2 cellular contexts compared by ENCODE assay signal in the genomic region with DNA sequence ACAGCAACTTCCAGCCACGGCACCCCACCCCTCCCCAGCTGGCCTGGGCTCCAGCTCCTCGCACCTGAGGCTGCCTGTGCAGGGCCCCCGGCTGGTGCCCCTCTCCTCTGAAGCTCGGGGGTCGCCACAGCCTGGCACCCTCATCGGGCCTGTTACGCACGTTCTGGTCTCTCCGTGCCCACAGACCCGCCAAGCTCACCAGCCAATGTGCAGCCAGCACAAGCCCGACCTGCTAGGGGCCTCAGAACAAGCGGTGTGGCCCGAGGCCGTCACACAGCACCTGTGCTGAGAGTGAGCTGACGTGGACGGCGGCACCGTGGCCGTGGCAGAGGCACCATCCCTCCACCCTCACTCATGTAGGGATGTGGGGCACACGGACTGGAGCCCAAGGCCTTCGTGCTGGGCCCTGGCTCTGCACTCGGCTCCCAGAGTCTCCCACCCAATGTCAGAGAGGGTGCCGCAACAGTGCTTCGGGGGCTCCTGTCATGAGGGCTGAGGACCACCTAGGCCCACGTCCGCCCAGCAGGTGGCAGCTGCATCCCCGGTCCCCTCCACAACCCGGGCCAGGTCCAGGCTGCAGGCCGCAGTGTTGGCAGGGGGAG.
A peak's percentile ranks its signal among the peaks of the same experiment; 100 is the strongest.
TF ChIP-seq lines count a peak whose summit lies in the region.

No MANE protein-coding gene starts in this region.

TF ChIP-seq in HepG2, 621 proteins besides CTCF, POLR2A, EP300 and RAD21:
- no peak for TF ChIP-seq ZKSCAN1 (IDR thresholded peaks at IDR 0.05; ENCODE audit: low read length)
- no peak for TF ChIP-seq GABPA (IDR thresholded peaks at IDR 0.05; ENCODE audit: low read depth, low read length)
- no peak for TF ChIP-seq GABPA (CRISPR knock-in tag; IDR thresholded peaks at IDR 0.05; ENCODE audit: low read depth)
- no peak for TF ChIP-seq ZNF230 (CRISPR knock-in tag; IDR thresholded peaks at IDR 0.05)
- TF ChIP-seq TEAD2 (CRISPR knock-in tag; IDR thresholded peaks at IDR 0.05), result no peak
- TF ChIP-seq KLF6 (CRISPR knock-in tag; IDR thresholded peaks at IDR 0.05), result no peak
- TF ChIP-seq STAG1 (CRISPR knock-in tag; IDR thresholded peaks at IDR 0.05), result peak; percentile 38; the same call in 1 of the 2 replicates
- TF ChIP-seq, protein P1, sequence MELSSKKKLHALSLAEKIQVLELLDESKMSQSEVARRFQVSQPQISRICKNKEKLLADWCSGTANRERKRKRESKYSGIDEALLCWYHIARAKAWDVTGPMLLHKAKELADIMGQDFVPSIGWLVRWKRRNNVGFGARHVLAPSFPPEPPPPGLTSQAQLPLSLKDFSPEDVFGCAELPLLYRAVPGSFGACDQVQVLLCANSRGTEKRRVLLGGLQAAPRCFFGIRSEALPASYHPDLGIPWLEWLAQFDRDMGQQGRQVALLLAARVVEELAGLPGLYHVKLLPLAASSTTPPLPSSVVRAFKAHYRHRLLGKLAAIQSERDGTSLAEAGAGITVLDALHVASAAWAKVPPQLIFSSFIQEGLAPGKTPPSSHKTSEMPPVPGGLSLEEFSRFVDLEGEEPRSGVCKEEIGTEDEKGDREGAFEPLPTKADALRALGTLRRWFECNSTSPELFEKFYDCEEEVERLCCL (CRISPR knock-in tag; IDR thresholded peaks at IDR 0.05; ENCODE audit: borderline replicate concordance), result no peak
- no peak for TF ChIP-seq MZF1 (CRISPR knock-in tag; IDR thresholded peaks at IDR 0.05; ENCODE audit: borderline replicate concordance)
- TF ChIP-seq ZFX (CRISPR knock-in tag; IDR thresholded peaks at IDR 0.05; ENCODE audit: low read depth), result peak; percentile 56
- no peak for TF ChIP-seq SAFB2 (CRISPR knock-in tag; IDR thresholded peaks at IDR 0.05; ENCODE audit: borderline replicate concordance, low read depth)
- TF ChIP-seq ZNF343 (CRISPR knock-in tag; IDR thresholded peaks at IDR 0.05), result no peak
- TF ChIP-seq ZBTB7B (CRISPR knock-in tag; IDR thresholded peaks at IDR 0.05), result peak; percentile 60; the same call in 1 of the 2 replicates
- TF ChIP-seq EHMT2 (IDR thresholded peaks at IDR 0.05; ENCODE audit: borderline replicate concordance, low read depth, low read length), result no peak
- 0 out of 2 replicates have a peak, but pooled peaks have one; percentile 14 for TF ChIP-seq GABPB1 (CRISPR knock-in tag; IDR thresholded peaks at IDR 0.05)
- TF ChIP-seq, protein P2, sequence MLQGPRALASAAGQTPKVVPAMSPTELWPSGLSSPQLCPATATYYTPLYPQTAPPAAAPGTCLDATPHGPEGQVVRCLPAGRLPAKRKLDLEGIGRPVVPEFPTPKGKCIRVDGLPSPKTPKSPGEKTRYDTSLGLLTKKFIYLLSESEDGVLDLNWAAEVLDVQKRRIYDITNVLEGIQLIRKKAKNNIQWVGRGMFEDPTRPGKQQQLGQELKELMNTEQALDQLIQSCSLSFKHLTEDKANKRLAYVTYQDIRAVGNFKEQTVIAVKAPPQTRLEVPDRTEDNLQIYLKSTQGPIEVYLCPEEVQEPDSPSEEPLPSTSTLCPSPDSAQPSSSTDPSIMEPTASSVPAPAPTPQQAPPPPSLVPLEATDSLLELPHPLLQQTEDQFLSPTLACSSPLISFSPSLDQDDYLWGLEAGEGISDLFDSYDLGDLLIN (CRISPR knock-in tag; IDR thresholded peaks at IDR 0.05; ENCODE audit: borderline replicate concordance), result no peak
- TF ChIP-seq, protein P3, sequence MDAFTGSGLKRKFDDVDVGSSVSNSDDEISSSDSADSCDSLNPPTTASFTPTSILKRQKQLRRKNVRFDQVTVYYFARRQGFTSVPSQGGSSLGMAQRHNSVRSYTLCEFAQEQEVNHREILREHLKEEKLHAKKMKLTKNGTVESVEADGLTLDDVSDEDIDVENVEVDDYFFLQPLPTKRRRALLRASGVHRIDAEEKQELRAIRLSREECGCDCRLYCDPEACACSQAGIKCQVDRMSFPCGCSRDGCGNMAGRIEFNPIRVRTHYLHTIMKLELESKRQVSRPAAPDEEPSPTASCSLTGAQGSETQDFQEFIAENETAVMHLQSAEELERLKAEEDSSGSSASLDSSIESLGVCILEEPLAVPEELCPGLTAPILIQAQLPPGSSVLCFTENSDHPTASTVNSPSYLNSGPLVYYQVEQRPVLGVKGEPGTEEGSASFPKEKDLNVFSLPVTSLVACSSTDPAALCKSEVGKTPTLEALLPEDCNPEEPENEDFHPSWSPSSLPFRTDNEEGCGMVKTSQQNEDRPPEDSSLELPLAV (CRISPR knock-in tag; conservative IDR thresholded peaks at IDR 0.05; ENCODE audit: low read depth), result no peak

TF ChIP-seq in GM23338, 12 proteins besides CTCF, POLR2A, EP300 and RAD21:
- TF ChIP-seq ZNF331 (CRISPR knock-in tag; IDR thresholded peaks at IDR 0.05; ENCODE audit: low read depth), result no peak
- no peak for TF ChIP-seq CREB1 (CRISPR knock-in tag; IDR thresholded peaks at IDR 0.05; ENCODE audit: low read depth)
- TF ChIP-seq, protein P4, sequence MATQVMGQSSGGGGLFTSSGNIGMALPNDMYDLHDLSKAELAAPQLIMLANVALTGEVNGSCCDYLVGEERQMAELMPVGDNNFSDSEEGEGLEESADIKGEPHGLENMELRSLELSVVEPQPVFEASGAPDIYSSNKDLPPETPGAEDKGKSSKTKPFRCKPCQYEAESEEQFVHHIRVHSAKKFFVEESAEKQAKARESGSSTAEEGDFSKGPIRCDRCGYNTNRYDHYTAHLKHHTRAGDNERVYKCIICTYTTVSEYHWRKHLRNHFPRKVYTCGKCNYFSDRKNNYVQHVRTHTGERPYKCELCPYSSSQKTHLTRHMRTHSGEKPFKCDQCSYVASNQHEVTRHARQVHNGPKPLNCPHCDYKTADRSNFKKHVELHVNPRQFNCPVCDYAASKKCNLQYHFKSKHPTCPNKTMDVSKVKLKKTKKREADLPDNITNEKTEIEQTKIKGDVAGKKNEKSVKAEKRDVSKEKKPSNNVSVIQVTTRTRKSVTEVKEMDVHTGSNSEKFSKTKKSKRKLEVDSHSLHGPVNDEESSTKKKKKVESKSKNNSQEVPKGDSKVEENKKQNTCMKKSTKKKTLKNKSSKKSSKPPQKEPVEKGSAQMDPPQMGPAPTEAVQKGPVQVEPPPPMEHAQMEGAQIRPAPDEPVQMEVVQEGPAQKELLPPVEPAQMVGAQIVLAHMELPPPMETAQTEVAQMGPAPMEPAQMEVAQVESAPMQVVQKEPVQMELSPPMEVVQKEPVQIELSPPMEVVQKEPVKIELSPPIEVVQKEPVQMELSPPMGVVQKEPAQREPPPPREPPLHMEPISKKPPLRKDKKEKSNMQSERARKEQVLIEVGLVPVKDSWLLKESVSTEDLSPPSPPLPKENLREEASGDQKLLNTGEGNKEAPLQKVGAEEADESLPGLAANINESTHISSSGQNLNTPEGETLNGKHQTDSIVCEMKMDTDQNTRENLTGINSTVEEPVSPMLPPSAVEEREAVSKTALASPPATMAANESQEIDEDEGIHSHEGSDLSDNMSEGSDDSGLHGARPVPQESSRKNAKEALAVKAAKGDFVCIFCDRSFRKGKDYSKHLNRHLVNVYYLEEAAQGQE (IDR thresholded peaks at IDR 0.05; ENCODE audit: unreplicated experiment), result no peak
TF ChIP-seq in GM23338: peak in this region for 0.
